Comparison of ENCODE assay signal across 2 cellular contexts in genomic region chr7:1377111-1377909, GRCh38.
TF ChIP-seq lines count a peak whose summit lies in the region.

No MANE protein-coding gene starts in this region.

TF ChIP-seq in IMR-90, 13 proteins besides CTCF, POLR2A, EP300 and RAD21:
- no peak for TF ChIP-seq FOS (IDR thresholded peaks at IDR 0.05; ENCODE audit: low read depth, low read length)
- no peak for TF ChIP-seq NFE2L2 (IDR thresholded peaks at IDR 0.05; ENCODE audit: low read depth, low read length)
- no peak for TF ChIP-seq MAFK (IDR thresholded peaks at IDR 0.05; ENCODE audit: low read depth, low read length)
- TF ChIP-seq BHLHE40 (IDR thresholded peaks at IDR 0.05; ENCODE audit: low read depth, low read length) = no peak
- no peak for TF ChIP-seq ELK1 (IDR thresholded peaks at IDR 0.05; ENCODE audit: borderline replicate concordance, low read depth, low read length)
- no peak for TF ChIP-seq MAZ (IDR thresholded peaks at IDR 0.05; ENCODE audit: borderline replicate concordance, low read depth, low read length)
- no peak for TF ChIP-seq CHD1 (IDR thresholded peaks at IDR 0.05; ENCODE audit: low read depth, low read length)

TF ChIP-seq in SK-N-SH, 30 proteins besides CTCF, POLR2A, EP300 and RAD21:
- TF ChIP-seq TEAD4 (IDR thresholded peaks at IDR 0.05; ENCODE audit: borderline replicate concordance, insufficient read depth) = no peak
